ENCODE assay signal across 18 cellular contexts in genomic region chr9:38063363-38063707, GRCh38. TPM values are rescaled to one million over a fixed set of nuclear protein-coding genes. Genes with fewer than 3 reads are reported as not detected.
DNase-seq lines count a peak whose midpoint lies in the region; ATAC-seq and TF ChIP-seq lines count a peak whose summit lies in the region.
"Had no signal": no experiment of that assay in that cellular context is flagged by ENCODE, and none has a peak within 500 bp of the region (broad histone marks: within the 10 kb centered on the region; RNA-seq: fewer than 3 reads in every experiment).

No MANE protein-coding gene starts in this region.

- H3F3A ChIP-seq in neural cell (ENCODE audit: insufficient read depth, low read length, poor library complexity, severe bottlenecking) = peaks cover 4% of the 10 kb centered on the region

- TF ChIP-seq EP300 in esophagus muscularis mucosa (IDR thresholded peaks at IDR 0.05) (no peak), neural cell (conservative IDR thresholded peaks at IDR 0.05; ENCODE audit: poor library complexity, severe bottlenecking) (no peak), upper lobe of left lung (IDR thresholded peaks at IDR 0.05) (peak in 1 of 4 donors; percentile 18)

- no peak overlapping the region for H3K4me3 ChIP-seq in cardiac muscle cell
- no peak overlapping the region for H3K4me3 ChIP-seq in esophagus muscularis mucosa
- peak overlapping the region; percentile 97 for H3K4me3 ChIP-seq in neural cell (ENCODE audit: low read length)
- no peak overlapping the region for H3K4me3 ChIP-seq in upper lobe of left lung
- H3K4me3 ChIP-seq in effector memory CD4-positive, alpha-beta T cell (ENCODE audit: insufficient read depth, low read depth, low read length, poor library complexity, severe bottlenecking) = no peak overlapping the region
- H3K4me3 ChIP-seq: prostate gland had no signal

- H4K20me1 ChIP-seq in neural cell (ENCODE audit: insufficient read depth) = peaks cover 8% of the 10 kb centered on the region

- TF ChIP-seq POLR2A in esophagus muscularis mucosa (IDR thresholded peaks at IDR 0.05; ENCODE audit: low read depth) = no peak
- TF ChIP-seq POLR2A in upper lobe of left lung (IDR thresholded peaks at IDR 0.05) = no peak

- TF ChIP-seq RAD21 in neural cell (conservative IDR thresholded peaks at IDR 0.05) = no peak

- intact Hi-C loops in left cardiac atrium (cut with DNase I) (loop anchor here in 1 of 2 donors (10.0 kb wide), 1 partner anchor 59 kb away; no protein-coding TSS in a partner anchor), esophagus muscularis mucosa (cut with DNase I) (no loop called here)

- H3K9me2 ChIP-seq in neural cell (ENCODE audit: insufficient read depth, low read length) = no peaks in the 10 kb centered on the region

- no peak overlapping the region for H2AFZ ChIP-seq in neural cell (ENCODE audit: low read depth, low read length)

- WGBS in esophagus muscularis mucosa = 27% methylated on average over 2 of the region's 2 CpGs
- WGBS in upper lobe of left lung, 2 donors = 35 to 43% methylated on average over 2 of the region's 2 CpGs

- DNase-seq in cardiac muscle cell (ENCODE audit: low read depth in 1 of 2, low spot score in 1 of 2) (no peak), left cardiac atrium (no peak), esophagus muscularis mucosa (ENCODE audit: extremely low spot score) (no peak), upper lobe of left lung (no peak), NCI-H2029 treated with DMSO at 0.1 percent for 48 hours (lab: John Stamatoyannopoulos, UW) (no peak)
- no peak for DNase-seq in effector memory CD4-positive, alpha-beta T cell
- DNase-seq: activated CD8-positive, alpha-beta memory T cell treated with anti-CD3 and anti-CD28 coated beads for 24 hours; activated naive CD4-positive, alpha-beta T cell; GF-D8; KG1; midbrain; NCI-H1436; SIG-M5; stimulated activated CD4-positive, alpha-beta T cell treated with anti-CD3 and anti-CD28 coated beads, Interleukin-4, amount 100 ng/mL, for 4 hours; stimulated activated naive CD4-positive, alpha-beta T cell had no signal

- H3K36me3 ChIP-seq in cardiac muscle cell (no peaks in the 10 kb centered on the region), esophagus muscularis mucosa (peaks cover 0 to 3% (median 0%) of the 10 kb centered on the region in 4 donors), neural cell (ENCODE audit: insufficient read depth, low read length) (no peaks in the 10 kb centered on the region), upper lobe of left lung (no peaks in the 10 kb centered on the region)
- no peaks in the 10 kb centered on the region for H3K36me3 ChIP-seq in effector memory CD4-positive, alpha-beta T cell (ENCODE audit: control insufficient read depth, insufficient read depth, low read length)
- H3K36me3 ChIP-seq: prostate gland had no signal

- H3K9me3 ChIP-seq in cardiac muscle cell (ENCODE audit: low read depth) (no peaks in the 10 kb centered on the region), esophagus muscularis mucosa (no peaks in the 10 kb centered on the region), neural cell (ENCODE audit: low read length) (no peaks in the 10 kb centered on the region), upper lobe of left lung (no peaks in the 10 kb centered on the region)
- no peaks in the 10 kb centered on the region for H3K9me3 ChIP-seq in effector memory CD4-positive, alpha-beta T cell (ENCODE audit: control insufficient read depth, low read length)
- H3K9me3 ChIP-seq: prostate gland had no signal

- peak overlapping the region; percentile 25 for H3K4me2 ChIP-seq in neural cell (ENCODE audit: low read length)

- H3K79me2 ChIP-seq in neural cell (replicated peaks; ENCODE audit: insufficient read depth, low read length) = peaks cover 96% of the 10 kb centered on the region

- TF ChIP-seq CTCF in cardiac muscle cell (IDR thresholded peaks at IDR 0.05; ENCODE audit: low read depth, low read length) (no peak), esophagus muscularis mucosa (IDR thresholded peaks at IDR 0.05) (no peak), neural cell (IDR thresholded peaks at IDR 0.05; ENCODE audit: poor library complexity, severe bottlenecking) (no peak), upper lobe of left lung (IDR thresholded peaks at IDR 0.05) (no peak)

- ATAC-seq in left cardiac atrium = no peak
- ATAC-seq in upper lobe of left lung (ENCODE audit: low FRiP score in 2 of 2) = no peak
- ATAC-seq in HG03439 (IDR thresholded peaks at IDR 0.05; ENCODE audit: unreplicated experiment) = no peak

- no peak overlapping the region for H3K9ac ChIP-seq in neural cell (ENCODE audit: low read length)

- H3K4me1 ChIP-seq in cardiac muscle cell (ENCODE audit: low read depth) (peaks cover 45% of the 10 kb centered on the region), esophagus muscularis mucosa (peaks cover 81 to 100% (median 84%) of the 10 kb centered on the region in 4 donors), upper lobe of left lung (peaks cover 41 to 95% (median 64%) of the 10 kb centered on the region in 4 donors)
- H3K4me1 ChIP-seq in effector memory CD4-positive, alpha-beta T cell (ENCODE audit: control insufficient read depth, insufficient read depth, low read length, poor library complexity, severe bottlenecking) = peaks cover 14% of the 10 kb centered on the region

- H3K27ac ChIP-seq in cardiac muscle cell = peak overlapping the region; percentile 80
- H3K27ac ChIP-seq in esophagus muscularis mucosa (replicated peaks in 1 of 4) = peak overlapping the region in 3 of 4 donors; percentile 7 to 96 (median 90)
- H3K27ac ChIP-seq in neural cell (ENCODE audit: low read length) = peak overlapping the region; percentile 76
- H3K27ac ChIP-seq in upper lobe of left lung = peak overlapping the region in 3 of 4 donors; percentile 12 to 40 (median 26)
- H3K27ac ChIP-seq in effector memory CD4-positive, alpha-beta T cell (ENCODE audit: insufficient read depth, low read length, poor library complexity, severe bottlenecking) = no peak overlapping the region

- H3K27me3 ChIP-seq in cardiac muscle cell = no peaks in the 10 kb centered on the region
- H3K27me3 ChIP-seq in esophagus muscularis mucosa = peaks cover 0 to 4% (median 0%) of the 10 kb centered on the region in 4 donors
- no peaks in the 10 kb centered on the region for H3K27me3 ChIP-seq in neural cell (ENCODE audit: insufficient read depth, low read depth, low read length)
- H3K27me3 ChIP-seq in upper lobe of left lung = no peaks in the 10 kb centered on the region
- no peaks in the 10 kb centered on the region for H3K27me3 ChIP-seq in effector memory CD4-positive, alpha-beta T cell (replicated peaks; ENCODE audit: control insufficient read depth, insufficient read depth, low read length, poor library complexity, severe bottlenecking)

TF ChIP-seq in neural cell, 6 proteins besides CTCF, POLR2A, EP300 and RAD21:
- no peak for TF ChIP-seq EZH2 (IDR thresholded peaks at IDR 0.05; ENCODE audit: borderline replicate concordance, insufficient read depth, low read length, poor library complexity, severe bottlenecking)
- TF ChIP-seq, protein P1, sequence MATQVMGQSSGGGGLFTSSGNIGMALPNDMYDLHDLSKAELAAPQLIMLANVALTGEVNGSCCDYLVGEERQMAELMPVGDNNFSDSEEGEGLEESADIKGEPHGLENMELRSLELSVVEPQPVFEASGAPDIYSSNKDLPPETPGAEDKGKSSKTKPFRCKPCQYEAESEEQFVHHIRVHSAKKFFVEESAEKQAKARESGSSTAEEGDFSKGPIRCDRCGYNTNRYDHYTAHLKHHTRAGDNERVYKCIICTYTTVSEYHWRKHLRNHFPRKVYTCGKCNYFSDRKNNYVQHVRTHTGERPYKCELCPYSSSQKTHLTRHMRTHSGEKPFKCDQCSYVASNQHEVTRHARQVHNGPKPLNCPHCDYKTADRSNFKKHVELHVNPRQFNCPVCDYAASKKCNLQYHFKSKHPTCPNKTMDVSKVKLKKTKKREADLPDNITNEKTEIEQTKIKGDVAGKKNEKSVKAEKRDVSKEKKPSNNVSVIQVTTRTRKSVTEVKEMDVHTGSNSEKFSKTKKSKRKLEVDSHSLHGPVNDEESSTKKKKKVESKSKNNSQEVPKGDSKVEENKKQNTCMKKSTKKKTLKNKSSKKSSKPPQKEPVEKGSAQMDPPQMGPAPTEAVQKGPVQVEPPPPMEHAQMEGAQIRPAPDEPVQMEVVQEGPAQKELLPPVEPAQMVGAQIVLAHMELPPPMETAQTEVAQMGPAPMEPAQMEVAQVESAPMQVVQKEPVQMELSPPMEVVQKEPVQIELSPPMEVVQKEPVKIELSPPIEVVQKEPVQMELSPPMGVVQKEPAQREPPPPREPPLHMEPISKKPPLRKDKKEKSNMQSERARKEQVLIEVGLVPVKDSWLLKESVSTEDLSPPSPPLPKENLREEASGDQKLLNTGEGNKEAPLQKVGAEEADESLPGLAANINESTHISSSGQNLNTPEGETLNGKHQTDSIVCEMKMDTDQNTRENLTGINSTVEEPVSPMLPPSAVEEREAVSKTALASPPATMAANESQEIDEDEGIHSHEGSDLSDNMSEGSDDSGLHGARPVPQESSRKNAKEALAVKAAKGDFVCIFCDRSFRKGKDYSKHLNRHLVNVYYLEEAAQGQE (IDR thresholded peaks at IDR 0.05; ENCODE audit: borderline replicate concordance) = no peak
- TF ChIP-seq POLR2AphosphoS5 (IDR thresholded peaks at IDR 0.05) = no peak
- no peak for TF ChIP-seq MXI1 (conservative IDR thresholded peaks at IDR 0.05; ENCODE audit: poor library complexity, severe bottlenecking)
- TF ChIP-seq SMC3 (conservative IDR thresholded peaks at IDR 0.05; ENCODE audit: poor library complexity) = no peak
- no peak for TF ChIP-seq TAF1 (IDR thresholded peaks at IDR 0.05; ENCODE audit: low read depth)

RNA-seq across cellular contexts. Expression of gene SHB, which starts 5.7 kb away (rescaled TPM):
- total RNA-seq in cardiac muscle cell (36.0 and 46.9 TPM in 2 replicates), left cardiac atrium (10 to 100 TPM; 20.3 to 34.6 TPM), esophagus muscularis mucosa (10 to 100 TPM; 16.6 to 21.2 (median 21.0) TPM), upper lobe of left lung (10 to 100 TPM; 29.3 to 51.2 (median 33.3) TPM)
- polyA plus RNA-seq in cardiac muscle cell (28.2 and 32.4 TPM in 2 replicates), neural cell (17.5 and 19.4 TPM in 2 replicates)
- 38.4 and 43.1 TPM in 2 replicates for polyA minus RNA-seq in neural cell
